1 cellular context compared by ENCODE assay signal in the genomic region with DNA sequence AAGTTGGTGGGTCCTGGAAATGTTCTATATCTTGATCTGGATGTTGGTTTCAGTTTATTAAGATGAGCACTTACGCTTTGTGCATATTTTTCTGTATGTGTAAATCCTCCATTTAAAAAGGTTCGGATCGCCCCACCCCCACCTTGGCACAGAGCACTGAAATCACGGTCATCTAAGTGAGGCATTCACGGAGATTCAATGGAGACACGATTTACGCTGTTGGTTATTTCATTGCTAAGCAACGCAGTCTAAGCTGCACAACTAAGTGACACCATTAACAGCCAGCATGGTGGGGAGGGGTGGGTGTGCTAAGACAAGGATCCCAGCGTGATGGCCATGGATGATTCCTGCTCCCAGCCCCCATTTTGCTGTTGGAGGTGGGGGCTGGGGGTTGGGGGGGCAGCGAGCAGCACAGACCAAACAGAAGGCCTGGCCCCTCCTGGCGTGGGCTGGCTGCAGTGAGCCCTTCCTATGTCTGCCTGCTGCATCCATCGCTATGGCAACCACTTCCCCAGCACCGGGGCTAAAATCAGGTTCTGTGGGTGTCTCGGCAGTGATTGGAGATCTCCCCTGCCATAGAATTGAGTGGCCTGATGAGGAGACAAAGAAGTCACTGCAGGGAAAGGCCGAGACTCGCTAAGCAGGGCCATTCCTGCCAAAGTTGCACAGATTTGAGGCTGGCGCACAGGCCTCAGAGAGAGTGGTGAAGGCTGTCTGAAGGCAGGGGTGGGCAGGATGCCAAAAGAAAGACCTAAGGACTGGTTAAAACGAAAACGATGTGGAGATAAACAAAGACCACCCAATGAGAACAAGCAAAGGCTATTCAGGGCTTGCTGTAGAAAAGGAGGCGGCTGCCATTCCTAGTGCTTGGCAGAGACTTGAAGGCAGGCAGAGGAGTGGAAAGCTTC.
TF ChIP-seq lines count a peak whose summit lies in the region.

No MANE protein-coding gene starts in this region.

TF ChIP-seq in GM23338, 12 proteins besides CTCF, POLR2A, EP300 and RAD21:
- TF ChIP-seq, protein P1, sequence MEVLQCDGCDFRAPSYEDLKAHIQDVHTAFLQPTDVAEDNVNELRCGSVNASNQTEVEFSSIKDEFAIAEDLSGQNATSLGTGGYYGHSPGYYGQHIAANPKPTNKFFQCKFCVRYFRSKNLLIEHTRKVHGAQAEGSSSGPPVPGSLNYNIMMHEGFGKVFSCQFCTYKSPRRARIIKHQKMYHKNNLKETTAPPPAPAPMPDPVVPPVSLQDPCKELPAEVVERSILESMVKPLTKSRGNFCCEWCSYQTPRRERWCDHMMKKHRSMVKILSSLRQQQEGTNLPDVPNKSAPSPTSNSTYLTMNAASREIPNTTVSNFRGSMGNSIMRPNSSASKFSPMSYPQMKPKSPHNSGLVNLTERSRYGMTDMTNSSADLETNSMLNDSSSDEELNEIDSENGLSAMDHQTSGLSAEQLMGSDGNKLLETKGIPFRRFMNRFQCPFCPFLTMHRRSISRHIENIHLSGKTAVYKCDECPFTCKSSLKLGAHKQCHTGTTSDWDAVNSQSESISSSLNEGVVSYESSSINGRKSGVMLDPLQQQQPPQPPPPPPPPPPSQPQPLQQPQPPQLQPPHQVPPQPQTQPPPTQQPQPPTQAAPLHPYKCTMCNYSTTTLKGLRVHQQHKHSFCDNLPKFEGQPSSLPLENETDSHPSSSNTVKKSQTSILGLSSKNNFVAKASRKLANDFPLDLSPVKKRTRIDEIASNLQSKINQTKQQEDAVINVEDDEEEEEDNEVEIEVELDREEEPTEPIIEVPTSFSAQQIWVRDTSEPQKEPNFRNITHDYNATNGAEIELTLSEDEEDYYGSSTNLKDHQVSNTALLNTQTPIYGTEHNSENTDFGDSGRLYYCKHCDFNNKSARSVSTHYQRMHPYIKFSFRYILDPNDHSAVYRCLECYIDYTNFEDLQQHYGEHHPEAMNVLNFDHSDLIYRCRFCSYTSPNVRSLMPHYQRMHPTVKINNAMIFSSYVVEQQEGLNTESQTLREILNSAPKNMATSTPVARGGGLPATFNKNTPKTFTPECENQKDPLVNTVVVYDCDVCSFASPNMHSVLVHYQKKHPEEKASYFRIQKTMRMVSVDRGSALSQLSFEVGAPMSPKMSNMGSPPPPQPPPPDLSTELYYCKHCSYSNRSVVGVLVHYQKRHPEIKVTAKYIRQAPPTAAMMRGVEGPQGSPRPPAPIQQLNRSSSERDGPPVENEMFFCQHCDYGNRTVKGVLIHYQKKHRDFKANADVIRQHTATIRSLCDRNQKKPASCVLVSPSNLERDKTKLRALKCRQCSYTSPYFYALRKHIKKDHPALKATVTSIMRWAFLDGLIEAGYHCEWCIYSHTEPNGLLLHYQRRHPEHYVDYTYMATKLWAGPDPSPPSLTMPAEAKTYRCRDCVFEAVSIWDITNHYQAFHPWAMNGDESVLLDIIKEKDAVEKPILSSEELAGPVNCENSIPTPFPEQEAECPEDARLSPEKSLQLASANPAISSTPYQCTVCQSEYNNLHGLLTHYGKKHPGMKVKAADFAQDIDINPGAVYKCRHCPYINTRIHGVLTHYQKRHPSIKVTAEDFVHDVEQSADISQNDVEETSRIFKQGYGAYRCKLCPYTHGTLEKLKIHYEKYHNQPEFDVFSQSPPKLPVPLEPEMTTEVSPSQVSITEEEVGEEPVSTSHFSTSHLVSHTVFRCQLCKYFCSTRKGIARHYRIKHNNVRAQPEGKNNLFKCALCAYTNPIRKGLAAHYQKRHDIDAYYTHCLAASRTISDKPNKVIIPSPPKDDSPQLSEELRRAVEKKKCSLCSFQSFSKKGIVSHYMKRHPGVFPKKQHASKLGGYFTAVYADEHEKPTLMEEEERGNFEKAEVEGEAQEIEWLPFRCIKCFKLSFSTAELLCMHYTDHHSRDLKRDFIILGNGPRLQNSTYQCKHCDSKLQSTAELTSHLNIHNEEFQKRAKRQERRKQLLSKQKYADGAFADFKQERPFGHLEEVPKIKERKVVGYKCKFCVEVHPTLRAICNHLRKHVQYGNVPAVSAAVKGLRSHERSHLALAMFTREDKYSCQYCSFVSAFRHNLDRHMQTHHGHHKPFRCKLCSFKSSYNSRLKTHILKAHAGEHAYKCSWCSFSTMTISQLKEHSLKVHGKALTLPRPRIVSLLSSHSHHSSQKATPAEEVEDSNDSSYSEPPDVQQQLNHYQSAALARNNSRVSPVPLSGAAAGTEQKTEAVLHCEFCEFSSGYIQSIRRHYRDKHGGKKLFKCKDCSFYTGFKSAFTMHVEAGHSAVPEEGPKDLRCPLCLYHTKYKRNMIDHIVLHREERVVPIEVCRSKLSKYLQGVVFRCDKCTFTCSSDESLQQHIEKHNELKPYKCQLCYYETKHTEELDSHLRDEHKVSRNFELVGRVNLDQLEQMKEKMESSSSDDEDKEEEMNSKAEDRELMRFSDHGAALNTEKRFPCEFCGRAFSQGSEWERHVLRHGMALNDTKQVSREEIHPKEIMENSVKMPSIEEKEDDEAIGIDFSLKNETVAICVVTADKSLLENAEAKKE (CRISPR knock-in tag; IDR thresholded peaks at IDR 0.05), result no peak
- TF ChIP-seq STAT1 (IDR thresholded peaks at IDR 0.05; ENCODE audit: unreplicated experiment), result no peak
- no peak for TF ChIP-seq EZH2phosphoT487 (IDR thresholded peaks at IDR 0.05; ENCODE audit: unreplicated experiment)
- TF ChIP-seq NANOG (IDR thresholded peaks at IDR 0.05; ENCODE audit: borderline replicate concordance), result no peak
- TF ChIP-seq ZNF114 (CRISPR knock-in tag; IDR thresholded peaks at IDR 0.05), result no peak
- TF ChIP-seq POLR2AphosphoS5 (IDR thresholded peaks at IDR 0.05; ENCODE audit: low read depth), result no peak
